ENCODE assay signal across 17 cellular contexts in genomic region chr2:156326488-156326887, GRCh38. TPM values are rescaled to one million over a fixed set of nuclear protein-coding genes. Genes with fewer than 3 reads are reported as not detected.
"Had no signal": no experiment of that assay in that cellular context is flagged by ENCODE, and none has a peak within 500 bp of the region (broad histone marks: within the 10 kb centered on the region; RNA-seq: fewer than 3 reads in every experiment).

No MANE protein-coding gene starts in this region.

- H3K4me3 Mint-ChIP-seq: activated CD8-positive, alpha-beta T cell treated with anti-CD3 and anti-CD28 coated beads, Interleukin-2, amount 10 ng/mL, durations not matched to agents 7 days and 5 days; neural crest cell had no signal

- H3K27ac Mint-ChIP-seq: activated CD8-positive, alpha-beta T cell treated with anti-CD3 and anti-CD28 coated beads, Interleukin-2, amount 10 ng/mL, durations not matched to agents 7 days and 5 days had no signal

- H3K9me3 Mint-ChIP-seq: neural crest cell had no signal

- H3K9me3 ChIP-seq: adrenal gland, prostate gland, right atrium auricular region, SK-N-SH had no signal

- ATAC-seq: activated CD8-positive, alpha-beta T cell treated with anti-CD3 and anti-CD28 coated beads, Interleukin-2, amount 10 ng/mL, durations not matched to agents 7 days and 5 days; left lobe of liver had no signal

- DNase-seq: activated CD4-positive, alpha-beta T cell treated with anti-CD3 and anti-CD28 coated beads for 48 hours; activated CD4-positive, CD25-positive, alpha-beta regulatory T cell; activated CD8-positive, alpha-beta T cell treated with anti-CD3 and anti-CD28 coated beads, Interleukin-2, amount 10 ng/mL, durations not matched to agents 7 days and 5 days; activated effector memory CD4-positive, alpha-beta T cell treated with anti-CD3 and anti-CD28 coated beads, Interleukin-2, amount 50 U/mL, for 16 hours; activated naive CD4-positive, alpha-beta T cell treated with anti-CD3 and anti-CD28 coated beads, Interleukin-2, amount 50 U/mL, for 16 hours; activated T-cell treated with anti-CD3 and anti-CD28 coated beads, Interleukin-2, amount 50 U/mL, for 48 hours; adrenal gland; dermis blood vessel endothelial cell; effector memory CD4-positive, alpha-beta T cell; hippocampal formation; midbrain; SK-N-SH had no signal

RNA-seq across cellular contexts. Expression of gene NR4A2, which starts 6.0 kb away (rescaled TPM):
- total RNA-seq: fibroblast of villous mesenchyme had no signal
